Comparison of ENCODE assay signal across 8 cellular contexts in genomic region chr12:110280784-110281548, GRCh38. TPM values are rescaled to one million over a fixed set of nuclear protein-coding genes. Genes with fewer than 3 reads are reported as not detected.
DNase-seq lines count a peak whose midpoint lies in the region; ATAC-seq, FAIRE-seq and TF ChIP-seq lines count a peak whose summit lies in the region.

Gene ATP2A2 (plus strand): TSS chr12:110281247. CDS start chr12:110281790, 543 bp downstream.

- peak; percentile 73 for ATAC-seq in HG02763 (IDR thresholded peaks at IDR 0.05; ENCODE audit: unreplicated experiment)
- peak; percentile 84 for ATAC-seq in activated naive CD8-positive, alpha-beta T cell treated with anti-CD3 and anti-CD28 coated beads, Interleukin-2, amount 50 U/mL, for 24 hours

- DNase-seq in GM12892 (ENCODE audit: insufficient read length) (peak; percentile 88), NCI-H1436 (lab: John Stamatoyannopoulos, UW) (peak; percentile 92), T follicular helper cell (ENCODE audit: low read depth) (peak; percentile 86), cardiac septum (ENCODE audit: low spot score) (peak; percentile 94), pons (ENCODE audit: low spot score) (peak; percentile 88), tibial nerve (ENCODE audit: low spot score in 2 of 2) (peak; percentile 71 to 80)
- DNase-seq in activated naive CD8-positive, alpha-beta T cell treated with anti-CD3 and anti-CD28 coated beads, Interleukin-2, amount 50 U/mL, for 24 hours, result peak; percentile 87

- TF ChIP-seq EP300 in tibial nerve (IDR thresholded peaks at IDR 0.05), result peak in 1 of 2 donors; percentile 90

- no peaks in the 10 kb centered on the region for H3K9me3 ChIP-seq in tibial nerve

- H3K27me3 Mint-ChIP-seq in activated naive CD8-positive, alpha-beta T cell treated with anti-CD3 and anti-CD28 coated beads, Interleukin-2, amount 50 U/mL, for 24 hours, result peaks cover 9% of the 10 kb centered on the region

- H3K36me3 Mint-ChIP-seq in activated naive CD8-positive, alpha-beta T cell treated with anti-CD3 and anti-CD28 coated beads, Interleukin-2, amount 50 U/mL, for 24 hours (ENCODE audit: low read depth), result peaks cover 37% of the 10 kb centered on the region

- intact Hi-C loops in cardiac septum (cut with DNase I), result loop anchor here (5.0 kb wide), 4 partner anchors 34 to 179 kb away; no protein-coding TSS in a partner anchor

- TF ChIP-seq CTCF in tibial nerve (IDR thresholded peaks at IDR 0.05), result peak in 2 of 5 experiments; percentile 6 to 25

- no peaks in the 10 kb centered on the region for H3K9me3 Mint-ChIP-seq in activated naive CD8-positive, alpha-beta T cell treated with anti-CD3 and anti-CD28 coated beads, Interleukin-2, amount 50 U/mL, for 24 hours

- H3K27me3 ChIP-seq in tibial nerve, result no peaks in the 10 kb centered on the region

- peaks cover 0 to 49% (median 27%) of the 10 kb centered on the region in 4 donors for H3K4me1 ChIP-seq in tibial nerve

- H3K27ac ChIP-seq in tibial nerve, result peak within 1 kb of the TSS; percentile 96 to 99 (median 98)

- peak; percentile 96 for FAIRE-seq in GM12892 (lab: Jason Lieb, UNC)

- peak within 1 kb of the TSS; percentile 91 for H3K4me3 Mint-ChIP-seq in activated naive CD8-positive, alpha-beta T cell treated with anti-CD3 and anti-CD28 coated beads, Interleukin-2, amount 50 U/mL, for 24 hours

- peak within 1 kb of the TSS; percentile 93 for H3K27ac Mint-ChIP-seq in activated naive CD8-positive, alpha-beta T cell treated with anti-CD3 and anti-CD28 coated beads, Interleukin-2, amount 50 U/mL, for 24 hours

- H3K36me3 ChIP-seq in tibial nerve, result no peaks in the 10 kb centered on the region

- H3K4me1 Mint-ChIP-seq in activated naive CD8-positive, alpha-beta T cell treated with anti-CD3 and anti-CD28 coated beads, Interleukin-2, amount 50 U/mL, for 24 hours, result peaks cover 44% of the 10 kb centered on the region

- H3K4me3 ChIP-seq in tibial nerve, result peak within 1 kb of the TSS; percentile 87 to 98 (median 92)

- peak; percentile 91 for TF ChIP-seq POLR2A in GM12892 (IDR thresholded peaks at IDR 0.05; ENCODE audit: low read depth, low read length)
- peak; percentile 82 to 91 for TF ChIP-seq POLR2A in tibial nerve (IDR thresholded peaks at IDR 0.05)

- WGBS in tibial nerve, 2 donors, result 1% methylated on average over 57 of the region's 108 CpGs; no CpG with 5 or more reads in 1 of the 2 donors

RNA-seq across cellular contexts. Expression of gene ATP2A2, which starts in this region (rescaled TPM):
- polyA plus RNA-seq in GM12892 (2012; ENCODE audit: missing spikeins), result 53.1 TPM
- total RNA-seq in cardiac septum (918 TPM), tibial nerve (100 to 1,000 TPM in 2 of 4 donors, 10 to 100 TPM in 2; 77.8 to 106 (median 90.1) TPM)

Comparison
In these comparisons a context has a peak if more than half of its experiments do, and no peak if none do; other contexts are left out.
1. Peak in every context shown above with its lines: DNase-seq, ATAC-seq, H3K4me3 ChIP-seq and H3K27ac ChIP-seq.